24 cellular contexts compared by ENCODE assay signal in the genomic region with DNA sequence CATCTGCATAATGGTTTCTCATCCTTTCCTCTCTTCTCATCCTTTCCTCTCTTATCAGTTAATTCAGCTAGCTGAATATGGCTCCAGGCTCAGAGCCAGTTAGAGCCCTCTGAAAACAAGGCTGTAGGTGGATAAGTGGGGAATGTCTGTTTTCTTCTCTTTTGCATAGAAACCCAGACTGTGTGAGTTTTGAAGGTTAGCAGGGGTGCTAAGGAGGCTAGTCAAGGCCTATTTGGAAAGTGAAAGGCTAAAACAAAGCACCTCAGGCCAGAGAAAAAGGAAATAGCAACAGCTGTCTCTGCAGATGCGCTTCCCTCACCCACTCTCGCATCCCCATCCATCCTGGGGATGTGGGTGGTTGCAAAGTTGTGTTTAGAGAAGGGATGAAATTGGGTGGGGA.
DNase-seq lines count a peak whose midpoint lies in the region; ATAC-seq and TF ChIP-seq lines count a peak whose summit lies in the region.
"Had no signal": no experiment of that assay in that cellular context is flagged by ENCODE, and none has a peak within 500 bp of the region (broad histone marks: within the 10 kb centered on the region; RNA-seq: fewer than 3 reads in every experiment).

No MANE protein-coding gene starts in this region.

- no peak overlapping the region for H2AFZ ChIP-seq in Karpas-422 (ENCODE audit: low read length)

- H3K4me3 ChIP-seq in Karpas-422 (ENCODE audit: low read length): no peak overlapping the region
- H3K4me3 ChIP-seq: BLaER1 treated with 17β-estradiol and CSF1 and Interleukin-3, amounts not matched to agents 10 nM and 100 nM; body of pancreas; lower lobe of right lung; SJSA1; testis; uterus had no signal

- H3K4me1 ChIP-seq in Karpas-422 (ENCODE audit: low read length): no peaks in the 10 kb centered on the region
- H3K4me1 ChIP-seq: body of pancreas, lower lobe of right lung, SJSA1, testis, uterus had no signal

- no peaks in the 10 kb centered on the region for H3K79me2 ChIP-seq in Karpas-422 (ENCODE audit: low read length)

- no peaks in the 10 kb centered on the region for H4K20me1 ChIP-seq in Karpas-422 (ENCODE audit: insufficient read depth, low read depth, low read length)
- H4K20me1 ChIP-seq: BLaER1 treated with 17β-estradiol and CSF1 and Interleukin-3, amounts not matched to agents 10 nM and 100 nM had no signal

- ATAC-seq in GM19395 (IDR thresholded peaks at IDR 0.05; ENCODE audit: unreplicated experiment): peak; percentile 72
- ATAC-seq in HG02852 (IDR thresholded peaks at IDR 0.05; ENCODE audit: unreplicated experiment): peak; percentile 74
- ATAC-seq in HG03565 (IDR thresholded peaks at IDR 0.05; ENCODE audit: unreplicated experiment): no peak
- ATAC-seq: body of pancreas; esophagus mucosa; lower lobe of right lung; stimulated activated memory B cell treated with anti-CD40 and anti-IgM and Interleukin-4, amounts not matched to agents 10 μg/mL and 1 μg/mL and 100 μg/mL, for 72 hours had no signal

- no peak overlapping the region for H3K4me3 Mint-ChIP-seq in endothelial cell (ENCODE audit: unreplicated experiment)
- H3K4me3 Mint-ChIP-seq in chondrocyte (ENCODE audit: unreplicated experiment): no peak overlapping the region
- H3K4me3 Mint-ChIP-seq: activated CD4-positive, alpha-beta T cell treated with anti-CD3 and anti-CD28 coated beads, Interleukin-2, amount 10 ng/mL, durations not matched to agents 24 days and 14 days; IgD-negative memory B cell; stimulated activated memory B cell treated with anti-CD40 and anti-IgM and Interleukin-4, amounts not matched to agents 10 μg/mL and 1 μg/mL and 100 μg/mL, for 72 hours had no signal

- no peaks in the 10 kb centered on the region for H3K27me3 Mint-ChIP-seq in endothelial cell (ENCODE audit: unreplicated experiment)
- H3K27me3 Mint-ChIP-seq in chondrocyte (ENCODE audit: low read depth): no peaks in the 10 kb centered on the region
- H3K27me3 Mint-ChIP-seq: activated CD4-positive, alpha-beta T cell treated with anti-CD3 and anti-CD28 coated beads, Interleukin-2, amount 10 ng/mL, durations not matched to agents 24 days and 14 days; IgD-negative memory B cell; stimulated activated memory B cell treated with anti-CD40 and anti-IgM and Interleukin-4, amounts not matched to agents 10 μg/mL and 1 μg/mL and 100 μg/mL, for 72 hours had no signal

- H3K9me3 Mint-ChIP-seq in endothelial cell (ENCODE audit: unreplicated experiment) (no peaks in the 10 kb centered on the region), chondrocyte (ENCODE audit: low read depth) (no peaks in the 10 kb centered on the region)
- H3K9me3 Mint-ChIP-seq: IgD-negative memory B cell; stimulated activated memory B cell treated with anti-CD40 and anti-IgM and Interleukin-4, amounts not matched to agents 10 μg/mL and 1 μg/mL and 100 μg/mL, for 72 hours had no signal

- H3K27me3 ChIP-seq in Karpas-422 (ENCODE audit: low read length): no peaks in the 10 kb centered on the region
- H3K27me3 ChIP-seq: BLaER1 treated with 17β-estradiol and CSF1 and Interleukin-3, amounts not matched to agents 10 nM and 100 nM; body of pancreas; SJSA1; testis; uterus had no signal

- no peak overlapping the region for H3K9ac ChIP-seq in Karpas-422 (ENCODE audit: low read length)
- H3K9ac ChIP-seq: BLaER1 treated with 17β-estradiol and CSF1 and Interleukin-3, amounts not matched to agents 10 nM and 100 nM had no signal

- H3K27ac ChIP-seq in Karpas-422 (ENCODE audit: low read length): no peak overlapping the region
- H3K27ac ChIP-seq: BLaER1 treated with 17β-estradiol and CSF1 and Interleukin-3, amounts not matched to agents 10 nM and 100 nM; body of pancreas; lower lobe of right lung; SJSA1; testis; uterus had no signal

- TF ChIP-seq CTCF in GM10266 (IDR thresholded peaks at IDR 0.05; ENCODE audit: control insufficient read depth, insufficient read depth, low read depth, missing control alignments) (no peak), endothelial cell (IDR thresholded peaks at IDR 0.05; ENCODE audit: unreplicated experiment) (no peak), chondrocyte (IDR thresholded peaks at IDR 0.05) (no peak)

- H3K4me1 Mint-ChIP-seq in endothelial cell (ENCODE audit: unreplicated experiment): peaks cover 17% of the 10 kb centered on the region
- H3K4me1 Mint-ChIP-seq in chondrocyte (ENCODE audit: low read depth): no peaks in the 10 kb centered on the region
- H3K4me1 Mint-ChIP-seq: activated CD4-positive, alpha-beta T cell treated with anti-CD3 and anti-CD28 coated beads, Interleukin-2, amount 10 ng/mL, durations not matched to agents 24 days and 14 days; IgD-negative memory B cell; stimulated activated memory B cell treated with anti-CD40 and anti-IgM and Interleukin-4, amounts not matched to agents 10 μg/mL and 1 μg/mL and 100 μg/mL, for 72 hours had no signal

- no peaks in the 10 kb centered on the region for H3K9me2 ChIP-seq in Karpas-422 (replicated peaks; ENCODE audit: insufficient read depth, low read length)

- H3K27ac Mint-ChIP-seq in endothelial cell (ENCODE audit: unreplicated experiment) (peak overlapping the region; percentile 57), chondrocyte (ENCODE audit: unreplicated experiment) (no peak overlapping the region)
- H3K27ac Mint-ChIP-seq: activated CD4-positive, alpha-beta T cell treated with anti-CD3 and anti-CD28 coated beads, Interleukin-2, amount 10 ng/mL, durations not matched to agents 24 days and 14 days; IgD-negative memory B cell; stimulated activated memory B cell treated with anti-CD40 and anti-IgM and Interleukin-4, amounts not matched to agents 10 μg/mL and 1 μg/mL and 100 μg/mL, for 72 hours had no signal

- H3K4me2 ChIP-seq in Karpas-422 (ENCODE audit: low read depth, low read length, poor library complexity, severe bottlenecking): no peak overlapping the region

- H3K36me3 Mint-ChIP-seq in endothelial cell (ENCODE audit: low read depth, unreplicated experiment) (no peaks in the 10 kb centered on the region), chondrocyte (ENCODE audit: low read depth) (no peaks in the 10 kb centered on the region)
- H3K36me3 Mint-ChIP-seq: IgD-negative memory B cell; stimulated activated memory B cell treated with anti-CD40 and anti-IgM and Interleukin-4, amounts not matched to agents 10 μg/mL and 1 μg/mL and 100 μg/mL, for 72 hours had no signal

- DNase-seq in GM10266 (ENCODE audit: extremely low spot score) (peak; percentile 20), endothelial cell (ENCODE audit: low spot score) (no peak), Karpas-422 (no peak), chondrocyte (ENCODE audit: low spot score) (no peak)
- DNase-seq in stimulated activated CD4-positive, alpha-beta T cell treated with anti-CD3 and anti-CD28 coated beads, Interleukin-15, amount 100 ng/mL, for 24 hours: no peak
- DNase-seq: activated CD4-positive, alpha-beta T cell treated with anti-CD3 and anti-CD28 coated beads, Interleukin-2, amount 10 ng/mL, durations not matched to agents 24 days and 14 days; body of pancreas; effector CD8-positive, alpha-beta T cell; foreskin melanocyte; hippocampal formation; lower lobe of right lung; NCI-H1417; NCI-H2081 treated with DMSO at 0.1 percent for 48 hours; stimulated activated CD4-positive, alpha-beta T cell treated with anti-CD3 and anti-CD28 coated beads, Interleukin-1b, Interleukin-23, amount 100 ng/mL, for 48 hours; testis; uterus had no signal

- H3K36me3 ChIP-seq in Karpas-422 (ENCODE audit: insufficient read depth, low read length): no peaks in the 10 kb centered on the region
- H3K36me3 ChIP-seq: BLaER1 treated with 17β-estradiol and CSF1 and Interleukin-3, amounts not matched to agents 10 nM and 100 nM; lower lobe of right lung; SJSA1; uterus had no signal

- H3K9me3 ChIP-seq in Karpas-422 (ENCODE audit: low read length): no peaks in the 10 kb centered on the region
- H3K9me3 ChIP-seq: BLaER1 treated with 17β-estradiol and CSF1 and Interleukin-3, amounts not matched to agents 10 nM and 100 nM; body of pancreas; lower lobe of right lung; SJSA1; testis; uterus had no signal
